8 cellular contexts compared by ENCODE assay signal in the genomic region with DNA sequence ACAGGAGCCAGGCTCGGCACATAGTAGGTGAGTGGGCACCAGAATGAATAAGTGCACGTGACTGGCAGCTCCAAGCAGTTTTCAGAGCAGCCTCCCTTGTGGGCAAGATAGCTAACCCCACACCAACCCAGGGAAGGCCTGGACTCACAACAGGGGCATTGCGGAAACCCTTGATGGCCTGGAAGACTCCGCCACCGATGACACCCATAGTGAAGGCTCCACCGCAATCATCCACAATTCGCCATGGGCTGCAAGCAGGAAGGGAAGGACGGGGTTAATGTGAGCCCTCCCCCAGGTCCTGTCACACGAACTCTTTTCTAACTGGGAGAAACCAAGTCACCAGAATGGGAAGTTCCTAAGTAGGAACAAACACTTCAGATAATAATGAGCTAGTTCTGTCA. TPM values are rescaled to one million over a fixed set of nuclear protein-coding genes. Genes with fewer than 3 reads are reported as not detected.
DNase-seq lines count a peak whose midpoint lies in the region; ATAC-seq and TF ChIP-seq lines count a peak whose summit lies in the region.

No MANE protein-coding gene starts in this region.

- TF ChIP-seq CTCF in RWPE1 (conservative IDR thresholded peaks at IDR 0.05; ENCODE audit: low read depth) (no peak), epithelial cell of proximal tubule (conservative IDR thresholded peaks at IDR 0.05; ENCODE audit: low read depth, low read length) (no peak)

- H3K4me3 ChIP-seq in epithelial cell of proximal tubule (ENCODE audit: low read depth, low read length): peak overlapping the region; percentile 85

- ATAC-seq in GM19467 (IDR thresholded peaks at IDR 0.05; ENCODE audit: unreplicated experiment) (no peak), GM18520 (IDR thresholded peaks at IDR 0.05; ENCODE audit: unreplicated experiment) (no peak)

- CTCF ChIA-PET in RWPE1 (lab: Yijun Ruan, JAX): no interaction called here

- POLR2A ChIA-PET in RWPE1 (lab: Yijun Ruan, JAX; ENCODE audit: low non-redundant PET): no interaction called here

- peak; percentile 65 for DNase-seq in NCI-H748 (lab: John Stamatoyannopoulos, UW; ENCODE audit: unreplicated experiment)
- no peak for DNase-seq in NCI-H748 treated with DMSO at 0.1 percent for 48 hours (lab: John Stamatoyannopoulos, UW)
- no peak for DNase-seq in RWPE1 (ENCODE audit: low spot score)
- DNase-seq in epithelial cell of proximal tubule (ENCODE audit: low read depth): no peak
- DNase-seq in pons (ENCODE audit: low spot score): peak; percentile 12
- DNase-seq in medulla oblongata (ENCODE audit: extremely low spot score): no peak

- peak overlapping the region; percentile 91 for H3K27ac ChIP-seq in RWPE1

RNA-seq across cellular contexts. Expression of gene TIMM17B, which starts 1.0 kb away (rescaled TPM):
- total RNA-seq in epithelial cell of proximal tubule: 93.7 and 104 TPM in 2 replicates

RNA-seq across cellular contexts. Expression of gene PQBP1, which starts 1.1 kb away (rescaled TPM):
- 84.6 and 86.0 TPM in 2 replicates for total RNA-seq in epithelial cell of proximal tubule

RNA-seq across cellular contexts. Expression of gene SLC35A2, which starts 14.8 kb away (rescaled TPM):
- total RNA-seq in epithelial cell of proximal tubule: 20.5 and 22.0 TPM in 2 replicates

RNA-seq across cellular contexts. Expression of gene PIM2, which starts 22.2 kb away (rescaled TPM):
- 10.9 and 13.1 TPM in 2 replicates for total RNA-seq in epithelial cell of proximal tubule

Comparison
In these comparisons a context has a peak if more than half of its experiments do, and no peak if none do; other contexts are left out.
1. DNase-seq: peak in NCI-H748 (single experiment) and pons (single experiment); none in NCI-H748 treated with DMSO at 0.1 percent for 48 hours (single experiment), RWPE1 (single experiment), epithelial cell of proximal tubule (single experiment) and medulla oblongata (single experiment).